In the genomic region with DNA sequence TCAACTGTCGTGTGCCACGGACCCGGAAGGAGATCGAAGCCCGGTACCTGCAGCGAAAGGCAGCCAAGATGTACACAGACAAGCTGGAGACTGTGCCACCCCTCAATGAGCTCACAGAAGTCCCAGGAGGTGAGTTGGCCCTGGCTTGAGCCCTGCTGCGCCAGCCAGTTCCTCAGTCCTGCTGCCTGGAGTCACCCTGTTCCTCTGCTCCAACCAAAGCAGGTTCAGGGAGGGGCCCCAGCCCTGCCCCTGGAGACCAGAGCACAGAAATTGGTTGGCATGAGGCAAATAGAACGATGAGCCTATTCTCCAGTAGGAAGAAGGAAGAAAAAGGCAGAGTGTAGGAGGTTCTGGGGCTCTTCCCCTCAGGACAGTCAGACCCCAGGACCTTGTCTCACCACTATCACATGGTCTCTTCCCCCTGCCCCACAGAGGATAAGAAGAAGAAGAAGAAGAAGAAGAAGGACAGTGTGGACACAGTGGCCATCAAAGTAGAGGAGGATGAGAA, we compare ENCODE assay signal across 20 cellular contexts. TPM values are rescaled to one million over a fixed set of nuclear protein-coding genes. Genes with fewer than 3 reads are reported as not detected.
A peak's percentile ranks its signal among the peaks of the same experiment; 100 is the strongest.
DNase-seq lines count a peak whose midpoint lies in the region; ATAC-seq, FAIRE-seq and TF ChIP-seq lines count a peak whose summit lies in the region.
"Had no signal": no experiment of that assay in that cellular context is flagged by ENCODE, and none has a peak within 500 bp of the region (broad histone marks: within the 10 kb centered on the region; RNA-seq: fewer than 3 reads in every experiment).

No MANE protein-coding gene starts in this region.

- H3K27me3 Mint-ChIP-seq in CD14-positive monocyte (ENCODE audit: low read depth in 3 of 3) (peaks cover 3 to 9% (median 5%) of the 10 kb centered on the region in 3 donors), activated B cell treated with CpG ODN at 0.5 μM for 24 hours (no peaks in the 10 kb centered on the region)

- ATAC-seq in activated B cell treated with CpG ODN at 0.5 μM for 24 hours (ENCODE audit: low read depth) = no peak
- no peak for ATAC-seq in GM21737 (IDR thresholded peaks at IDR 0.05; ENCODE audit: unreplicated experiment)
- ATAC-seq: PC-3 had no signal

- no peak overlapping the region for H3K27ac Mint-ChIP-seq in CD14-positive monocyte
- no peak overlapping the region for H3K27ac Mint-ChIP-seq in activated B cell treated with CpG ODN at 0.5 μM for 24 hours

- FAIRE-seq in H54 (lab: Jason Lieb, UNC) = no peak
- FAIRE-seq: HTR-8/SVneo had no signal

- peak; percentile 22 for DNase-seq in activated effector memory CD4-positive, alpha-beta T cell treated with anti-CD3 and anti-CD28 coated beads, Interleukin-2, amount 50 U/mL, for 16 hours
- no peak for DNase-seq in activated effector memory CD4-positive, alpha-beta T cell treated with Interleukin-2 at 50 U/mL for 16 hours
- DNase-seq in CD14-positive monocyte (ENCODE audit: low spot score) (peak; percentile 41), activated B cell treated with CpG ODN at 0.5 μM for 24 hours (peak; percentile 4), islet precursor cell (peak; percentile 32), H54 (ENCODE audit: insufficient read length, low spot score) (no peak), anterior cingulate cortex (lab: John Stamatoyannopoulos, UW) (no peak)
- DNase-seq: AML-193, DMS79 treated with DMSO at 0.1 percent for 48 hours, IMR-90, Karpas-422, NCI-H1417 treated with DMSO at 0.1 percent for 48 hours, NCI-H1930, NCI-H526, PC-3, RPMI8226, SJCRH30 had no signal

- CTCF ChIA-PET in activated B cell treated with CpG ODN at 0.5 μM for 24 hours (lab: Charles Lee) = interaction anchor here (0.9 to 2.2 kb wide), 3 partner anchors 11 to 200 kb away, joined by 3 to 7 read pairs (median 3); no protein-coding TSS in a partner anchor

- H3K4me1 Mint-ChIP-seq in CD14-positive monocyte (no peaks in the 10 kb centered on the region), activated B cell treated with CpG ODN at 0.5 μM for 24 hours (peaks cover 2% of the 10 kb centered on the region)

- intact Hi-C loops in CD14-positive monocyte (cut with micrococcal nuclease) = loop anchor here (5.0 to 10.0 kb wide), 3 partner anchors 198 to 616 kb away; no protein-coding TSS in a partner anchor
- intact Hi-C loops in activated B cell treated with CpG ODN at 0.5 μM for 24 hours (cut with micrococcal nuclease) = no loop called here

- TF ChIP-seq POLR2A in H54 (IDR thresholded peaks at IDR 0.05; ENCODE audit: low read depth, low read length) = no peak

- no peak overlapping the region for H3K4me3 Mint-ChIP-seq in CD14-positive monocyte
- no peak overlapping the region for H3K4me3 Mint-ChIP-seq in activated B cell treated with CpG ODN at 0.5 μM for 24 hours

- H3K9me3 Mint-ChIP-seq in CD14-positive monocyte (no peaks in the 10 kb centered on the region), activated B cell treated with CpG ODN at 0.5 μM for 24 hours (no peaks in the 10 kb centered on the region)

- H3K36me3 Mint-ChIP-seq in CD14-positive monocyte (no peaks in the 10 kb centered on the region), activated B cell treated with CpG ODN at 0.5 μM for 24 hours (ENCODE audit: low read depth) (no peaks in the 10 kb centered on the region)

- TF ChIP-seq CTCF in CD14-positive monocyte (IDR thresholded peaks at IDR 0.05) = no peak
- no peak for TF ChIP-seq CTCF in activated B cell treated with CpG ODN at 0.5 μM for 24 hours (IDR thresholded peaks at IDR 0.05)

- POLR2A ChIA-PET in activated B cell treated with CpG ODN at 0.5 μM for 24 hours (lab: Charles Lee) = no interaction called here

RNA-seq across cellular contexts. Expression of a gene that starts 8.0 kb away (rescaled TPM):
- polyA plus RNA-seq in CD14-positive monocyte = not detected
- 0.39 and 0.44 TPM in 2 replicates for total RNA-seq in activated B cell treated with CpG ODN at 0.5 μM for 24 hours
- total RNA-seq: IMR-90 had no signal

RNA-seq across cellular contexts. Expression of a gene that starts 8.5 kb away (rescaled TPM):
- polyA plus RNA-seq in CD14-positive monocyte = not detected
- not detected in 2 replicates for total RNA-seq in activated B cell treated with CpG ODN at 0.5 μM for 24 hours
- total RNA-seq: IMR-90, MCF 10A, PC-3, SJCRH30 had no signal
- polyA plus RNA-seq: IMR-90 had no signal

RNA-seq across cellular contexts. Expression of a gene that starts 15.7 kb away (rescaled TPM):
- under 1 TPM; 0.38 to 0.55 TPM for polyA plus RNA-seq in CD14-positive monocyte
- total RNA-seq in activated B cell treated with CpG ODN at 0.5 μM for 24 hours = 1.6 and 1.8 TPM in 2 replicates

Comparison
In these comparisons a context has a peak if more than half of its experiments do, and no peak if none do; other contexts are left out.
1. DNase-seq: peak in activated effector memory CD4-positive, alpha-beta T cell treated with anti-CD3 and anti-CD28 coated beads, Interleukin-2, amount 50 U/mL, for 16 hours (single experiment), CD14-positive monocyte (single experiment), activated B cell treated with CpG ODN at 0.5 μM for 24 hours (single experiment) and islet precursor cell (single experiment); none in activated effector memory CD4-positive, alpha-beta T cell treated with Interleukin-2 at 50 U/mL for 16 hours (single experiment), H54 (single experiment) and anterior cingulate cortex (0 of 58).